ENCODE assay signal across 9 cellular contexts in genomic region chr11:18834754-18835466, GRCh38. TPM values are rescaled to one million over a fixed set of nuclear protein-coding genes. Genes with fewer than 3 reads are reported as not detected.
"Had no signal": no experiment of that assay in that cellular context is flagged by ENCODE, and none has a peak within 500 bp of the region (broad histone marks: within the 10 kb centered on the region; RNA-seq: fewer than 3 reads in every experiment).

No MANE protein-coding gene starts in this region.

- H3K27ac ChIP-seq: HL-60 had no signal

- H3K4me3 ChIP-seq: GM23338, K562 had no signal

- ATAC-seq: GM23338, K562 had no signal

- FAIRE-seq: H1, H54, K562 had no signal

- DNase-seq: H9, HCEC 1CT, IMR-90 had no signal

- H3K4me2 ChIP-seq: GM23338 had no signal

RNA-seq across cellular contexts. Expression of gene PTPN5, which starts 43.3 kb away (rescaled TPM):
- total RNA-seq: HT1080, IMR-90, K562 had no signal
- polyA plus RNA-seq: IMR-90, K562 had no signal
